8 cellular contexts compared by ENCODE assay signal in genomic region chr5:117454716-117455212, GRCh38.
DNase-seq lines count a peak whose midpoint lies in the region; ATAC-seq and TF ChIP-seq lines count a peak whose summit lies in the region.

No MANE protein-coding gene starts in this region.

- H3K27me3 ChIP-seq in HCT116 (ENCODE audit: insufficient read depth, low read length) (no peaks in the 10 kb centered on the region), right lobe of liver (no peaks in the 10 kb centered on the region)

- 18% methylated on average over 9 of the region's 13 CpGs for WGBS in right lobe of liver (ENCODE audit: insufficient coverage, low coverage, low lambda C conversion rate, missing lambda C conversion rate)

- H3K4me1 ChIP-seq in HCT116 (ENCODE audit: control insufficient read depth in 1 of 2, insufficient read depth in 2 of 2, low read length in 2 of 2) (no peaks in the 10 kb centered on the region), right lobe of liver (no peaks in the 10 kb centered on the region)

- H3K9ac ChIP-seq in HCT116 (ENCODE audit: low read length): peak overlapping the region; percentile 19; the same call in 1 of the 2 replicates

- peak; percentile 48; the same call in 1 of the 2 replicates for TF ChIP-seq RAD21 in HCT116 (IDR thresholded peaks at IDR 0.05; ENCODE audit: low read depth)

- peak; percentile 45 to 88 (median 78); a peak in 5 of 6 replicates for TF ChIP-seq CTCF in HCT116 (IDR thresholded peaks at IDR 0.05 in 2 of 3, conservative IDR thresholded peaks at IDR 0.05 in 1 of 3; ENCODE audit: borderline replicate concordance in 1 of 3, insufficient read depth in 1 of 3, low read depth in 2 of 3, low read length in 2 of 3)
- TF ChIP-seq CTCF in LNCaP clone FGC (IDR thresholded peaks at IDR 0.05; ENCODE audit: control insufficient read depth, extremely low read depth, insufficient read depth): peak; percentile 89
- peak; percentile 61 for TF ChIP-seq CTCF in choroid plexus epithelial cell (conservative IDR thresholded peaks at IDR 0.05; ENCODE audit: low read depth, low read length)
- peak; percentile 71 to 93 (median 85) for TF ChIP-seq CTCF in right lobe of liver (IDR thresholded peaks at IDR 0.05)

- H3K4me3 ChIP-seq in HCT116 (replicated peaks in 1 of 2; ENCODE audit: low read depth in 1 of 2, low read length in 2 of 2) (peak overlapping the region; percentile 49 to 62), LNCaP clone FGC (ENCODE audit: low read depth, low read length) (peak overlapping the region; percentile 61), choroid plexus epithelial cell (ENCODE audit: low read depth, low read length) (no peak overlapping the region), right lobe of liver (peak overlapping the region in 2 of 3 donors; percentile 35 to 45)

- no peak overlapping the region for H3K27ac Mint-ChIP-seq in T-helper 2 cell treated with Interferon-gamma antibody and Interleukin-4, amounts not matched to agents 5 μg/mL and 100 μg/mL, for 36 hours

- H3K27me3 Mint-ChIP-seq in T-helper 2 cell treated with Interferon-gamma antibody and Interleukin-4, amounts not matched to agents 5 μg/mL and 100 μg/mL, for 36 hours (ENCODE audit: low read depth): no peaks in the 10 kb centered on the region

- DNase-seq in NCI-H1105 treated with DMSO at 0.1 percent for 48 hours (lab: John Stamatoyannopoulos, UW): peak; percentile 13
- DNase-seq in NCI-H1105 (lab: John Stamatoyannopoulos, UW): no peak
- peak; percentile 62 for DNase-seq in HCT116 (ENCODE audit: low read depth, low spot score)
- DNase-seq in LNCaP clone FGC (ENCODE audit: low read depth): peak; percentile 63
- peak; percentile 27 for DNase-seq in T-helper 2 cell treated with Interferon-gamma antibody and Interleukin-4, amounts not matched to agents 5 μg/mL and 100 μg/mL, for 36 hours (ENCODE audit: low spot score)
- peak; percentile 17 for DNase-seq in choroid plexus epithelial cell (ENCODE audit: low read depth)
- DNase-seq in right lobe of liver: peak; percentile 28 to 63 (median 59)
- peak; percentile 2 for DNase-seq in stromal cell of bone marrow (ENCODE audit: low read depth)

- H4K20me1 ChIP-seq in HCT116 (ENCODE audit: insufficient read depth): no peaks in the 10 kb centered on the region

- no peaks in the 10 kb centered on the region for H3K9me3 Mint-ChIP-seq in T-helper 2 cell treated with Interferon-gamma antibody and Interleukin-4, amounts not matched to agents 5 μg/mL and 100 μg/mL, for 36 hours

- no peaks in the 10 kb centered on the region for H3K4me1 Mint-ChIP-seq in T-helper 2 cell treated with Interferon-gamma antibody and Interleukin-4, amounts not matched to agents 5 μg/mL and 100 μg/mL, for 36 hours (ENCODE audit: low read depth)

- no peaks in the 10 kb centered on the region for H3K9me2 ChIP-seq in HCT116 (ENCODE audit: insufficient read depth)

- H3K36me3 Mint-ChIP-seq in T-helper 2 cell treated with Interferon-gamma antibody and Interleukin-4, amounts not matched to agents 5 μg/mL and 100 μg/mL, for 36 hours (ENCODE audit: low read depth): no peaks in the 10 kb centered on the region

- H3K4me2 ChIP-seq in HCT116 (ENCODE audit: low read length): peak overlapping the region; percentile 80

- H3K36me3 ChIP-seq in HCT116 (ENCODE audit: control insufficient read depth in 1 of 2, insufficient read depth in 2 of 2, low read length in 2 of 2): no peaks in the 10 kb centered on the region
- H3K36me3 ChIP-seq in right lobe of liver: no peaks in the 10 kb centered on the region

- ATAC-seq in HCT116: peak; percentile 84
- ATAC-seq in right lobe of liver: peak; percentile 93 to 96 (median 94)

- peak overlapping the region; percentile 75 for H2AFZ ChIP-seq in HCT116 (ENCODE audit: low read depth, low read length, poor library complexity, severe bottlenecking)

- no TSS peak for BruUV-seq in HCT116 (replicated peaks; lab: Mats Ljungman, UMichigan)

- intact Hi-C loops in HCT116 (cut with micrococcal nuclease): no loop called here
- intact Hi-C loops in right lobe of liver (cut with DNase I): no loop called here

- no peaks in the 10 kb centered on the region for H3K79me2 ChIP-seq in HCT116 (ENCODE audit: insufficient read depth, low read length)

- no peaks in the 10 kb centered on the region for H3K9me3 ChIP-seq in HCT116 (ENCODE audit: control insufficient read depth in 1 of 2, insufficient read depth in 1 of 2, low read depth in 1 of 2, low read length in 2 of 2)
- H3K9me3 ChIP-seq in right lobe of liver: no peaks in the 10 kb centered on the region

- CTCF ChIA-PET in HCT116 (lab: Charles Lee): interaction anchor here (0.7 to 2.0 kb wide), 23 partner anchors 10 to 1502 kb away, joined by 3 to 9 read pairs (median 4); partner anchors contain the start of gene SEMA6A

- RAD21 ChIA-PET in HCT116 (lab: Charles Lee; ENCODE audit: low non-redundant PET in 1 of 2, low total read pairs in 2 of 2, uncharacterized antibody in 2 of 2, unreplicated experiment in 2 of 2): interaction anchor here in 1 of 2 experiments (0.7 kb wide), 1 partner anchor 136 kb away, joined by 3 read pairs; no protein-coding TSS in a partner anchor

- POLR2A ChIA-PET in HCT116 (lab: Charles Lee): no interaction called here

- H3K27ac ChIP-seq in HCT116 (ENCODE audit: low read depth, low read length) (peak overlapping the region; percentile 18; the same call in 1 of the 2 replicates), right lobe of liver (no peak overlapping the region)

- TF ChIP-seq POLR2A in HCT116 (IDR thresholded peaks at IDR 0.05; ENCODE audit: borderline replicate concordance, extremely low read depth, insufficient read depth, insufficient read length) (no peak), right lobe of liver (IDR thresholded peaks at IDR 0.05) (no peak)

- H3K4me3 Mint-ChIP-seq in T-helper 2 cell treated with Interferon-gamma antibody and Interleukin-4, amounts not matched to agents 5 μg/mL and 100 μg/mL, for 36 hours: peak overlapping the region; percentile 70

TF ChIP-seq in HCT116, 20 proteins besides CTCF, POLR2A, EP300 and RAD21 (continues in another document):
- TF ChIP-seq SIN3A (IDR thresholded peaks at IDR 0.05; ENCODE audit: low read depth): no peak
- TF ChIP-seq ZNF274 (IDR thresholded peaks at IDR 0.05; ENCODE audit: low read depth, low read length): no peak
- TF ChIP-seq, protein P1, sequence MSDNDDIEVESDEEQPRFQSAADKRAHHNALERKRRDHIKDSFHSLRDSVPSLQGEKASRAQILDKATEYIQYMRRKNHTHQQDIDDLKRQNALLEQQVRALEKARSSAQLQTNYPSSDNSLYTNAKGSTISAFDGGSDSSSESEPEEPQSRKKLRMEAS (IDR thresholded peaks at IDR 0.05): peak; percentile 60
- TF ChIP-seq EZH2phosphoT487 (IDR thresholded peaks at IDR 0.05; ENCODE audit: borderline replicate concordance): no peak
- TF ChIP-seq SRF (IDR thresholded peaks at IDR 0.05; ENCODE audit: low read depth): no peak
- TF ChIP-seq CBX3 (IDR thresholded peaks at IDR 0.05; ENCODE audit: low read depth): peak; percentile 94
- TF ChIP-seq EZH2 (IDR thresholded peaks at IDR 0.05): no peak
- TF ChIP-seq TCF7L2 (IDR thresholded peaks at IDR 0.05; ENCODE audit: borderline replicate concordance, extremely low read depth, insufficient read depth, insufficient read length): no peak
- TF ChIP-seq EGR1 (IDR thresholded peaks at IDR 0.05; ENCODE audit: low read depth): no peak
- no peak for TF ChIP-seq ZFX (IDR thresholded peaks at IDR 0.05)
- TF ChIP-seq SP1 (IDR thresholded peaks at IDR 0.05; ENCODE audit: low read depth): no peak
- TF ChIP-seq, protein P2, sequence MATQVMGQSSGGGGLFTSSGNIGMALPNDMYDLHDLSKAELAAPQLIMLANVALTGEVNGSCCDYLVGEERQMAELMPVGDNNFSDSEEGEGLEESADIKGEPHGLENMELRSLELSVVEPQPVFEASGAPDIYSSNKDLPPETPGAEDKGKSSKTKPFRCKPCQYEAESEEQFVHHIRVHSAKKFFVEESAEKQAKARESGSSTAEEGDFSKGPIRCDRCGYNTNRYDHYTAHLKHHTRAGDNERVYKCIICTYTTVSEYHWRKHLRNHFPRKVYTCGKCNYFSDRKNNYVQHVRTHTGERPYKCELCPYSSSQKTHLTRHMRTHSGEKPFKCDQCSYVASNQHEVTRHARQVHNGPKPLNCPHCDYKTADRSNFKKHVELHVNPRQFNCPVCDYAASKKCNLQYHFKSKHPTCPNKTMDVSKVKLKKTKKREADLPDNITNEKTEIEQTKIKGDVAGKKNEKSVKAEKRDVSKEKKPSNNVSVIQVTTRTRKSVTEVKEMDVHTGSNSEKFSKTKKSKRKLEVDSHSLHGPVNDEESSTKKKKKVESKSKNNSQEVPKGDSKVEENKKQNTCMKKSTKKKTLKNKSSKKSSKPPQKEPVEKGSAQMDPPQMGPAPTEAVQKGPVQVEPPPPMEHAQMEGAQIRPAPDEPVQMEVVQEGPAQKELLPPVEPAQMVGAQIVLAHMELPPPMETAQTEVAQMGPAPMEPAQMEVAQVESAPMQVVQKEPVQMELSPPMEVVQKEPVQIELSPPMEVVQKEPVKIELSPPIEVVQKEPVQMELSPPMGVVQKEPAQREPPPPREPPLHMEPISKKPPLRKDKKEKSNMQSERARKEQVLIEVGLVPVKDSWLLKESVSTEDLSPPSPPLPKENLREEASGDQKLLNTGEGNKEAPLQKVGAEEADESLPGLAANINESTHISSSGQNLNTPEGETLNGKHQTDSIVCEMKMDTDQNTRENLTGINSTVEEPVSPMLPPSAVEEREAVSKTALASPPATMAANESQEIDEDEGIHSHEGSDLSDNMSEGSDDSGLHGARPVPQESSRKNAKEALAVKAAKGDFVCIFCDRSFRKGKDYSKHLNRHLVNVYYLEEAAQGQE (IDR thresholded peaks at IDR 0.05; ENCODE audit: low read depth): no peak
- TF ChIP-seq JUND (IDR thresholded peaks at IDR 0.05): no peak
- no peak for TF ChIP-seq ELF1 (IDR thresholded peaks at IDR 0.05; ENCODE audit: borderline replicate concordance, low read depth)
- peak; percentile 16 for TF ChIP-seq YY1 (IDR thresholded peaks at IDR 0.05; ENCODE audit: extremely low read depth, insufficient replicate concordance, low read depth, low read length)
- TF ChIP-seq CEBPB (IDR thresholded peaks at IDR 0.05; ENCODE audit: low read depth): no peak
- TF ChIP-seq, protein P3, sequence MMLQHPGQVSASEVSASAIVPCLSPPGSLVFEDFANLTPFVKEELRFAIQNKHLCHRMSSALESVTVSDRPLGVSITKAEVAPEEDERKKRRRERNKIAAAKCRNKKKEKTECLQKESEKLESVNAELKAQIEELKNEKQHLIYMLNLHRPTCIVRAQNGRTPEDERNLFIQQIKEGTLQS (IDR thresholded peaks at IDR 0.05): no peak
- no peak for TF ChIP-seq FOSL1 (IDR thresholded peaks at IDR 0.05; ENCODE audit: low read depth)
- TF ChIP-seq POLR2AphosphoS5 (IDR thresholded peaks at IDR 0.05; ENCODE audit: low read depth, low read length): peak; percentile 72
